Comparison of ENCODE assay signal across 8 cellular contexts in genomic region chr7:135211946-135212685, GRCh38. TPM values are rescaled to one million over a fixed set of nuclear protein-coding genes. Genes with fewer than 3 reads are reported as not detected.
A peak's percentile ranks its signal among the peaks of the same experiment; 100 is the strongest.
DNase-seq lines count a peak whose midpoint lies in the region; ATAC-seq and TF ChIP-seq lines count a peak whose summit lies in the region.
"Not testable (repeated sequence)": the region's sequence is repeated elsewhere in the genome, so short reads cannot be mapped to it uniquely, and the experiment has no call there.

No MANE protein-coding gene starts in this region.

- H3K36me3 Mint-ChIP-seq in activated CD8-positive, alpha-beta T cell treated with anti-CD3 and anti-CD28 coated beads, Interleukin-2, amount 10 ng/mL, durations not matched to agents 7 days and 5 days (ENCODE audit: low read depth): not testable (repeated sequence)

- peaks cover 18% of the 10 kb centered on the region for H3K4me1 Mint-ChIP-seq in activated CD8-positive, alpha-beta T cell treated with anti-CD3 and anti-CD28 coated beads, Interleukin-2, amount 10 ng/mL, durations not matched to agents 7 days and 5 days (ENCODE audit: low read depth)

- not testable (repeated sequence) for H4K20me1 ChIP-seq in GM23248 (ENCODE audit: insufficient read depth)

- not testable (repeated sequence) for H3K9me3 ChIP-seq in GM23248 (ENCODE audit: low read depth); heart left ventricle

- intact Hi-C loops in heart left ventricle (cut with DNase I): loop anchor here in 2 of 10 donors (1.0 to 5.0 kb wide), 2 partner anchors 41 to 225 kb away; partner anchors contain the start of gene AGBL3 (in 1 of the 2)

- ATAC-seq in activated CD8-positive, alpha-beta T cell treated with anti-CD3 and anti-CD28 coated beads, Interleukin-2, amount 10 ng/mL, durations not matched to agents 7 days and 5 days: not testable (repeated sequence)
- peak in 3 of 4 donors; percentile 8 to 26 (median 24) for ATAC-seq in heart left ventricle

- not testable (repeated sequence) for H3K4me1 ChIP-seq in GM23248 (ENCODE audit: insufficient read depth)
- peaks cover 0 to 38% (median 8%) of the 10 kb centered on the region in 12 donors for H3K4me1 ChIP-seq in heart left ventricle

- POLR2A ChIA-PET in activated CD8-positive, alpha-beta T cell treated with anti-CD3 and anti-CD28 coated beads, Interleukin-2, amount 10 ng/mL, durations not matched to agents 7 days and 5 days (lab: Charles Lee): interaction anchor here (1.0 to 1.7 kb wide), 3 partner anchors 41 to 225 kb away, joined by 5 to 6 read pairs (median 5); partner anchors contain the start of gene CYREN

- peak overlapping the region; percentile 83 for H3K27ac Mint-ChIP-seq in activated CD8-positive, alpha-beta T cell treated with anti-CD3 and anti-CD28 coated beads, Interleukin-2, amount 10 ng/mL, durations not matched to agents 7 days and 5 days

- H3K27ac ChIP-seq in GM23248: peak overlapping the region; percentile 81
- peak overlapping the region; percentile 1 to 93 (median 80) for H3K27ac ChIP-seq in heart left ventricle
- H3K27ac ChIP-seq in skin epidermis: peak overlapping the region in 20 of 21 experiments; percentile 15 to 96 (median 82)

- peak overlapping the region; percentile 100 for H3K4me2 ChIP-seq in GM23248 (ENCODE audit: unreplicated experiment)

- H3K4me3 ChIP-seq in GM23248: peak overlapping the region; percentile 89
- peak overlapping the region; percentile 94 for H3K4me3 ChIP-seq in choroid plexus epithelial cell (ENCODE audit: low read depth, low read length)
- H3K4me3 ChIP-seq in heart left ventricle: peak overlapping the region; percentile 49 to 99 (median 84)
- H3K4me3 ChIP-seq in skin epidermis: peak overlapping the region; percentile 58 to 95 (median 84)

- peak overlapping the region; percentile 87 for H3K9ac ChIP-seq in GM23248

- WGBS in GM23248 (ENCODE audit: low coverage in 1 of 2, low lambda C conversion rate in 2 of 2, missing lambda C conversion rate in 2 of 2), 2 experiments: 12 to 16% methylated on average over 26 to 30 of the region's 30 CpGs
- WGBS in heart left ventricle, 4 donors: 55 to 58% (median 57%) methylated on average over 30 of the region's 30 CpGs

- H3K79me2 ChIP-seq in GM23248 (ENCODE audit: insufficient read depth): not testable (repeated sequence)

- DNase-seq in AG09319 (ENCODE audit: extremely low read depth, low read depth) (peak; percentile 42), GM23248 (peak; percentile 79), NCI-H446 (lab: John Stamatoyannopoulos, UW) (peak; percentile 3 to 21), heart left ventricle (peak in 3 of 5 donors; percentile 40 to 47 (median 45)), mucosa of gallbladder (ENCODE audit: low spot score) (peak; percentile 35)
- DNase-seq in activated CD8-positive, alpha-beta T cell treated with anti-CD3 and anti-CD28 coated beads, Interleukin-2, amount 10 ng/mL, durations not matched to agents 7 days and 5 days; choroid plexus epithelial cell (ENCODE audit: low read depth): not testable (repeated sequence)

- H3K27me3 ChIP-seq in GM23248 (replicated peaks; ENCODE audit: insufficient read depth); heart left ventricle: not testable (repeated sequence)

- H3K27me3 Mint-ChIP-seq in activated CD8-positive, alpha-beta T cell treated with anti-CD3 and anti-CD28 coated beads, Interleukin-2, amount 10 ng/mL, durations not matched to agents 7 days and 5 days (ENCODE audit: low read depth): not testable (repeated sequence)

- peak overlapping the region; percentile 98 for H2AFZ ChIP-seq in GM23248

- not testable (repeated sequence) for TF ChIP-seq POLR2A in heart left ventricle (IDR thresholded peaks at IDR 0.05)

- H3K36me3 ChIP-seq in GM23248 (ENCODE audit: low read depth): not testable (repeated sequence)
- peaks cover 0 to 14% (median 0%) of the 10 kb centered on the region in 9 donors for H3K36me3 ChIP-seq in heart left ventricle

- not testable (repeated sequence) for H3K9me2 ChIP-seq in GM23248 (ENCODE audit: insufficient read depth)

- in situ Hi-C loops in GM23248 (cut with MboI): not testable (repeated sequence)

- peak overlapping the region; percentile 94 for H3K4me3 Mint-ChIP-seq in activated CD8-positive, alpha-beta T cell treated with anti-CD3 and anti-CD28 coated beads, Interleukin-2, amount 10 ng/mL, durations not matched to agents 7 days and 5 days

- H3F3A ChIP-seq in GM23248 (ENCODE audit: insufficient read depth): not testable (repeated sequence)

- H3K9me3 Mint-ChIP-seq in activated CD8-positive, alpha-beta T cell treated with anti-CD3 and anti-CD28 coated beads, Interleukin-2, amount 10 ng/mL, durations not matched to agents 7 days and 5 days (ENCODE audit: insufficient read depth): not testable (repeated sequence)

- not testable (repeated sequence) for TF ChIP-seq CTCF in AG09319 (IDR thresholded peaks at IDR 0.05; ENCODE audit: low read depth, low read length); choroid plexus epithelial cell (conservative IDR thresholded peaks at IDR 0.05; ENCODE audit: low read depth, low read length); heart left ventricle (IDR thresholded peaks at IDR 0.05)

- CTCF ChIA-PET in activated CD8-positive, alpha-beta T cell treated with anti-CD3 and anti-CD28 coated beads, Interleukin-2, amount 10 ng/mL, durations not matched to agents 7 days and 5 days (lab: Charles Lee): interaction anchor here (1.4 to 3.0 kb wide), 4 partner anchors 10 to 225 kb away, joined by 4 to 19 read pairs (median 6); partner anchors contain the start of gene CYREN

RNA-seq across cellular contexts. Expression of gene WDR91, which starts 0.8 kb away (rescaled TPM):
- 3.4 and 8.3 TPM in 2 replicates for total RNA-seq in GM23248 (2014; rRNA removed; shearing (Covaris generic))
- polyA plus RNA-seq in GM23248 (2016; fragmentation: Nextera tagmentation; extraction: Ambion mirVana) (4.1 and 5.4 TPM in 2 replicates), heart left ventricle (1 to 10 TPM; 3.0 to 4.4 TPM)
- 10 to 100 TPM; 10.0 to 11.5 TPM for total RNA-seq in activated CD8-positive, alpha-beta T cell treated with anti-CD3 and anti-CD28 coated beads, Interleukin-2, amount 10 ng/mL, durations not matched to agents 7 days and 5 days
- total RNA-seq in heart left ventricle (10 to 100 TPM in 1 of 9 donors, 1 to 10 TPM in 8; 3.4 to 11.4 (median 5.8) TPM), mucosa of gallbladder (18.6 TPM)

RNA-seq across cellular contexts. Expression of gene STRA8, which starts 21.5 kb away (rescaled TPM):
- not detected in 2 replicates for total RNA-seq in GM23248 (2014; rRNA removed; shearing (Covaris generic))
- polyA plus RNA-seq in GM23248 (2016; fragmentation: Nextera tagmentation; extraction: Ambion mirVana) (not detected in 2 replicates), heart left ventricle (not detected)
- not detected for total RNA-seq in activated CD8-positive, alpha-beta T cell treated with anti-CD3 and anti-CD28 coated beads, Interleukin-2, amount 10 ng/mL, durations not matched to agents 7 days and 5 days
- total RNA-seq in heart left ventricle (not detected), mucosa of gallbladder (not detected)

RNA-seq across cellular contexts. Expression of gene CYREN, which starts 41.6 kb away (rescaled TPM):
- total RNA-seq in GM23248 (2014; rRNA removed; shearing (Covaris generic)): 37.3 and 40.4 TPM in 2 replicates
- polyA plus RNA-seq in GM23248 (2016; fragmentation: Nextera tagmentation; extraction: Ambion mirVana) (38.3 and 38.7 TPM in 2 replicates), heart left ventricle (10 to 100 TPM; 19.5 to 35.8 TPM)
- total RNA-seq in activated CD8-positive, alpha-beta T cell treated with anti-CD3 and anti-CD28 coated beads, Interleukin-2, amount 10 ng/mL, durations not matched to agents 7 days and 5 days: 10 to 100 TPM; 35.2 to 36.9 TPM
- total RNA-seq in heart left ventricle (10 to 100 TPM; 18.4 to 35.8 (median 24.9) TPM), mucosa of gallbladder (43.9 TPM)
